Comparison of ENCODE assay signal across 1 cellular context in genomic region chr16:1416521-1416941, GRCh38.
TF ChIP-seq lines count a peak whose summit lies in the region.

No MANE protein-coding gene starts in this region.

TF ChIP-seq in endothelial cell of umbilical vein, 7 proteins besides CTCF, POLR2A, EP300 and RAD21:
- TF ChIP-seq MAX (IDR thresholded peaks at IDR 0.05; ENCODE audit: insufficient read depth, insufficient read length) (no peak), EZH2 (IDR thresholded peaks at IDR 0.05; ENCODE audit: borderline replicate concordance, low read depth, low read length, severe bottlenecking) (no peak), FOS (IDR thresholded peaks at IDR 0.05; ENCODE audit: borderline replicate concordance, insufficient read depth, low read length) (no peak), JUN (IDR thresholded peaks at IDR 0.05; ENCODE audit: borderline replicate concordance, insufficient read depth, insufficient read length, low read depth) (no peak), MYC (IDR thresholded peaks at IDR 0.05; ENCODE audit: low read depth, low read length) (no peak), POLR2AphosphoS5 (IDR thresholded peaks at IDR 0.05; ENCODE audit: insufficient read depth, low read depth, low read length) (no peak), GATA2 (IDR thresholded peaks at IDR 0.05; ENCODE audit: insufficient read depth, insufficient read length, low read depth, low read length) (no peak)
